ENCODE assay signal across 11 cellular contexts in the genomic region with DNA sequence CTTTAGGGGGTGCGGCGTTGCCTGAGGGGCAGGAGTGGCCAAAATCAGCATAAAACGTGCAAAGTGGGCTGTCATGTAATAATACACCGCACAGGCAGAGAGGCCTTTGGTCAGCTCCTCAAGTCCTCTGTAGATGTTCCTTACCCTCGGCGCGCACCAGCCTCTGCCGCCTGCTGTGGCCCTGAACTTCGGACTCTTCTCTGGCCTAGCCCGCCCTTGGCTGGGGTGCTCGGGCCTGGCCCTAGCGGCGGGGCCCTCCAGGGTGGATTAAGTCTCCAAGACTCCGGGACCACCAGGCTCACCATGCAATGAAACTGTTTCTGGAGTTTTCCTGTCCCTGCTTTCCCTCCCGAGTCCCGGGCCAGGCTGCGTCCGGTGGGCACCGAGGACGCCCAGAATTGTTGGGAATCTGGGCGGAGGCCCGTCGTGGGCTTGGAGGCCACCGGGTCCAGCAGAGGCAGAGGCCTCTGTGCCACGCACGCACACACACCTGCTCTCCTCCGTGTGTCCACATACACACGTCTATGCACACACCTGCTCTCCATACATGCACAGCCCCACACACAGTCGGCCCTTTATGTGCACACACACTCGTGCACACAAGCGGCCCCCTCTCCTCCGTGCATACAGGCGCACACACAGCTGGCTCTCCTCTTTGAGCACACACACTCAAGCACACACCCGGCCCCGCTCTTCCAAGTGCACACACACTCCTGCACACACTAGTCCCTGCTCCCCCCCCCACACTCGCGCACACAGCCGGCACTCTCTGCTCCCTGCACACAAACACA. TPM values are rescaled to one million over a fixed set of nuclear protein-coding genes. Genes with fewer than 3 reads are reported as not detected.
DNase-seq lines count a peak whose midpoint lies in the region; ATAC-seq and TF ChIP-seq lines count a peak whose summit lies in the region.
"Had no signal": no experiment of that assay in that cellular context is flagged by ENCODE, and none has a peak within 500 bp of the region (broad histone marks: within the 10 kb centered on the region; RNA-seq: fewer than 3 reads in every experiment).

No MANE protein-coding gene starts in this region.

- no peaks in the 10 kb centered on the region for H3K9me2 ChIP-seq in PC-3 (replicated peaks; ENCODE audit: low read length)

- H4K20me1 ChIP-seq in PC-3 (ENCODE audit: low read length) = peaks cover 18% of the 10 kb centered on the region; the same call in 1 of the 2 replicates

- H3K4me3 Mint-ChIP-seq in CD8-positive, alpha-beta memory T cell = peak overlapping the region; percentile 54 to 89 (median 80)
- H3K4me3 Mint-ChIP-seq in nephron = peak overlapping the region; percentile 81 to 87 (median 87)

- peak in 1 of 5 donors; percentile 40 for DNase-seq in CD8-positive, alpha-beta memory T cell
- DNase-seq in colonic mucosa = peak; percentile 54
- no peak for DNase-seq in PC-3
- DNase-seq in NCI-H446 (lab: John Stamatoyannopoulos, UW) = no peak
- DNase-seq: NCI-H1048 had no signal

- no peak overlapping the region for H3K4me2 ChIP-seq in PC-3 (ENCODE audit: low read length)

- H3K27ac ChIP-seq in CD8-positive, alpha-beta memory T cell (ENCODE audit: low read depth, low read length) = no peak overlapping the region
- peak overlapping the region; percentile 43 for H3K27ac ChIP-seq in KOPT-K1 (ENCODE audit: low read depth, low read length, poor library complexity, severe bottlenecking)
- no peak overlapping the region for H3K27ac ChIP-seq in colonic mucosa
- H3K27ac ChIP-seq in PC-3 (ENCODE audit: low read length) = no peak overlapping the region
- H3K27ac ChIP-seq: body of pancreas, skin epidermis had no signal

- no peak overlapping the region for H3K4me3 ChIP-seq in CD8-positive, alpha-beta memory T cell (ENCODE audit: low read length)
- H3K4me3 ChIP-seq in colonic mucosa = no peak overlapping the region
- no peak overlapping the region for H3K4me3 ChIP-seq in PC-3 (ENCODE audit: low read length)
- H3K4me3 ChIP-seq: body of pancreas had no signal

- TF ChIP-seq CTCF in colonic mucosa (IDR thresholded peaks at IDR 0.05) = no peak
- no peak for TF ChIP-seq CTCF in nephron (IDR thresholded peaks at IDR 0.05; ENCODE audit: unreplicated experiment in 3 of 3)
- TF ChIP-seq CTCF in PC-3 (conservative IDR thresholded peaks at IDR 0.05; ENCODE audit: low read depth, low read length) = no peak

- POLR2A ChIA-PET in CD8-positive, alpha-beta memory T cell (lab: Charles Lee) = no interaction called here
- POLR2A ChIA-PET in PC-3 (lab: Charles Lee; ENCODE audit: unreplicated experiment) = no interaction called here

- ATAC-seq in HG02610 (IDR thresholded peaks at IDR 0.05; ENCODE audit: unreplicated experiment) (no peak), PC-3 (no peak), HG02852 (IDR thresholded peaks at IDR 0.05; ENCODE audit: unreplicated experiment) (no peak)
- ATAC-seq: body of pancreas had no signal

- H3K9me3 ChIP-seq in CD8-positive, alpha-beta memory T cell (ENCODE audit: low read length) = no peaks in the 10 kb centered on the region
- H3K9me3 ChIP-seq in KOPT-K1 (ENCODE audit: insufficient read depth, low read length, poor library complexity, severe bottlenecking) (no peaks in the 10 kb centered on the region), colonic mucosa (no peaks in the 10 kb centered on the region), PC-3 (ENCODE audit: low read length) (no peaks in the 10 kb centered on the region)
- H3K9me3 ChIP-seq: body of pancreas had no signal

- peaks cover 0 to 3% (median 2%) of the 10 kb centered on the region in 5 donors for H3K9me3 Mint-ChIP-seq in CD8-positive, alpha-beta memory T cell
- no peaks in the 10 kb centered on the region for H3K9me3 Mint-ChIP-seq in nephron

- peak overlapping the region in 1 of 8 donors; percentile 52 for H3K27ac Mint-ChIP-seq in CD8-positive, alpha-beta memory T cell
- peak overlapping the region in 2 of 3 experiments; percentile 64 to 82 for H3K27ac Mint-ChIP-seq in nephron

- H3K9ac ChIP-seq in colonic mucosa (ENCODE audit: low read depth in 2 of 2, low read length in 2 of 2) (no peak overlapping the region), PC-3 (ENCODE audit: low read length) (no peak overlapping the region)

- peaks cover 24 to 31% (median 26%) of the 10 kb centered on the region in 3 donors for H3K4me1 Mint-ChIP-seq in CD8-positive, alpha-beta memory T cell
- H3K4me1 Mint-ChIP-seq in nephron = peaks cover 6% of the 10 kb centered on the region

- peaks cover 0 to 9% of the 10 kb centered on the region in 2 donors for H3K27me3 Mint-ChIP-seq in CD8-positive, alpha-beta memory T cell
- H3K27me3 Mint-ChIP-seq in nephron (ENCODE audit: low read depth) = no peaks in the 10 kb centered on the region

- CTCF ChIA-PET in CD8-positive, alpha-beta memory T cell (lab: Charles Lee) = no interaction called here
- CTCF ChIA-PET in PC-3 (lab: Charles Lee) = no interaction called here

- peaks cover 0 to 6% (median 2%) of the 10 kb centered on the region in 3 donors for H3K36me3 Mint-ChIP-seq in CD8-positive, alpha-beta memory T cell
- peaks cover 12% of the 10 kb centered on the region for H3K36me3 Mint-ChIP-seq in nephron (ENCODE audit: low read depth)

- no peaks in the 10 kb centered on the region for H3K27me3 ChIP-seq in CD8-positive, alpha-beta memory T cell (ENCODE audit: insufficient read depth, low read length, poor library complexity, severe bottlenecking)
- H3K27me3 ChIP-seq in colonic mucosa (no peaks in the 10 kb centered on the region), PC-3 (ENCODE audit: low read length) (no peaks in the 10 kb centered on the region)
- H3K27me3 ChIP-seq: body of pancreas had no signal

- H3K4me1 ChIP-seq in CD8-positive, alpha-beta memory T cell (ENCODE audit: insufficient read depth, low read length) = peaks cover 24% of the 10 kb centered on the region
- peaks cover 4% of the 10 kb centered on the region for H3K4me1 ChIP-seq in colonic mucosa
- H3K4me1 ChIP-seq in PC-3 (ENCODE audit: insufficient read depth, low read length) = peaks cover 16% of the 10 kb centered on the region

- H3K79me2 ChIP-seq in PC-3 (ENCODE audit: low read length) = peaks cover 29% of the 10 kb centered on the region

- no peaks in the 10 kb centered on the region for H3F3A ChIP-seq in PC-3 (ENCODE audit: low read length, unreplicated experiment)

- no TSS peak for BruUV-seq in PC-3 (replicated peaks; lab: Mats Ljungman, UMichigan)

- intact Hi-C loops in colonic mucosa (cut with DNase I) = no loop called here
- intact Hi-C loops in PC-3 (cut with micrococcal nuclease) = no loop called here

- H3K36me3 ChIP-seq in CD8-positive, alpha-beta memory T cell (ENCODE audit: insufficient read depth, low read length) = no peaks in the 10 kb centered on the region
- H3K36me3 ChIP-seq in KOPT-K1 (ENCODE audit: insufficient read depth, low read length) = peaks cover 23% of the 10 kb centered on the region
- no peaks in the 10 kb centered on the region for H3K36me3 ChIP-seq in colonic mucosa
- H3K36me3 ChIP-seq in PC-3 (ENCODE audit: low read depth, low read length) = peaks cover 15% of the 10 kb centered on the region

- H2AFZ ChIP-seq in PC-3 (ENCODE audit: low read length) = no peak overlapping the region

RNA-seq across cellular contexts. Expression of gene TFDP1, which starts 1.5 kb away (rescaled TPM):
- 100 to 1,000 TPM; 176 to 184 TPM for total RNA-seq in CD8-positive, alpha-beta memory T cell
- 59.6 TPM for polyA plus RNA-seq in CD8-positive, alpha-beta memory T cell
- 100 to 1,000 TPM in 1 of 2 donors, 10 to 100 TPM in 1; 60.3 to 112 TPM for total RNA-seq in colonic mucosa
- 89.5 and 105 TPM in 2 replicates for total RNA-seq in PC-3 (2014; rRNA removed)
